ENCODE assay signal across 8 cellular contexts in the genomic region with DNA sequence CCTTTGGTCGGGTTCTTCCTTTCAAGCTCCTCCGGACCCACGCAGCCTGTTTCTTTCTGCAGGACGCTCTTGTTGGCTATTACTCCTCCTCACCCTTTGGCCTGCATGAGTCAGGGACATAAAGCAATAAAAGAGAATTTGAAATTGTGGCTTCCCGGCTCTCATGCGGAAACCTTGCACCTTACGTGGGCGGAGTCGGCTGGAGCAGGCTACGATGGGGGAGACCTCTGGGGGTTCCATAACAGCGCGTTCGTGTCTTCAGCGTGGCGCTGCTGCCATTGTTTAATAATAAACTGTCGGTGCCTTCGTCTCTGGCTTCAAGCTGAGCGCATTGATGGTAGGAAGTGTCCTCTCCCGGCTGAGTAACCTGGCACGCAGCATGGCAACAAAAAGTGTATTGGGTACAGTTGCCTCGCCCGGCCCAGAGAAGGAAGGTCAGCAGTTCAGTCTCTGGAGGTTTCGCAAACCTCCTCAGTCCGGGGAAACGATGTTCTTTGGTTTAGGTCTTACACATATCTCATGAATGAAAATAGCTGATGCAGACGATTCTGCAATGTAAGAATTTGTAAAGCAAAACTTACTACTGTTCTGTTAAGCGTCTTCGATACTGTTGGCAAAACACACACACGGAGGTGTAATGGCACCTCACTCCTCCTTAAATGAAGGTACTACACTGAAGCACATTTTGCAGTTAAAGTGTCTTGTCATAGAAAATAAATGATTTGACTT. TPM values are rescaled to one million over a fixed set of nuclear protein-coding genes. Genes with fewer than 3 reads are reported as not detected.
DNase-seq lines count a peak whose midpoint lies in the region; ATAC-seq, FAIRE-seq and TF ChIP-seq lines count a peak whose summit lies in the region.

No MANE protein-coding gene starts in this region.

- H3K27me3 ChIP-seq in keratinocyte (ENCODE audit: control insufficient read depth, extremely low read depth, insufficient read depth, low read length): no peaks in the 10 kb centered on the region

- peaks cover 6% of the 10 kb centered on the region for H3K4me1 ChIP-seq in keratinocyte (ENCODE audit: control insufficient read depth, extremely low read depth, insufficient read depth, low read length)

- FAIRE-seq in keratinocyte (lab: Jason Lieb, UNC): peak; percentile 62

- H2AFZ ChIP-seq in keratinocyte (ENCODE audit: control insufficient read depth, low read length): peak overlapping the region; percentile 89

- no peaks in the 10 kb centered on the region for H4K20me1 ChIP-seq in keratinocyte (ENCODE audit: control insufficient read depth, extremely low read depth, insufficient read depth, low read length)

- dilution Hi-C loops in keratinocyte (cut with MboI; ENCODE audit: extremely low pct_ligation_motif_present, low sequenced_read_pairs): no loop called here

- H3K9me3 ChIP-seq in keratinocyte (ENCODE audit: control insufficient read depth, low read depth, low read length): no peaks in the 10 kb centered on the region

- peak overlapping the region; percentile 86 to 100 (median 97) for H3K27ac Mint-ChIP-seq in brain

- H3K4me3 ChIP-seq in AG10803 (ENCODE audit: low read length): peak overlapping the region; percentile 98
- peak overlapping the region; percentile 86 to 100 (median 89) for H3K4me3 ChIP-seq in keratinocyte (ENCODE audit: control insufficient read depth in 2 of 3, extremely low read depth in 1 of 3, insufficient read depth in 2 of 3, low read depth in 1 of 3, low read length in 3 of 3)

- H3K9me3 Mint-ChIP-seq in brain: peaks cover 0 to 6% (median 0%) of the 10 kb centered on the region in 5 experiments

- ATAC-seq in GM18517 (IDR thresholded peaks at IDR 0.05; ENCODE audit: unreplicated experiment) (peak; percentile 27), HG02970 (IDR thresholded peaks at IDR 0.05; ENCODE audit: low FRiP score, unreplicated experiment) (peak; percentile 21)

- H3K9me1 ChIP-seq in keratinocyte (ENCODE audit: control insufficient read depth, extremely low read depth, insufficient read depth, low read length): no peaks in the 10 kb centered on the region

- peaks cover 28% of the 10 kb centered on the region for H3K4me1 Mint-ChIP-seq in brain

- peak; percentile 34 for DNase-seq in AG10803 (ENCODE audit: low read depth)
- peak; percentile 77 to 84 for DNase-seq in NOMO-1 (lab: John Stamatoyannopoulos, UW; ENCODE audit: unreplicated experiment in 2 of 2)
- no peak for DNase-seq in keratinocyte (ENCODE audit: low read depth, low spot score)
- peak; percentile 10 for DNase-seq in stimulated activated CD8-positive, alpha-beta memory T cell treated with anti-CD3 and anti-CD28 coated beads, Interleukin-15, amount 100 ng/mL, for 24 hours (ENCODE audit: low read depth)
- DNase-seq in NCI-H2029 (lab: John Stamatoyannopoulos, UW): no peak

- TF ChIP-seq CTCF in AG10803 (conservative IDR thresholded peaks at IDR 0.05; ENCODE audit: low read length) (no peak), brain (conservative IDR thresholded peaks at IDR 0.05) (no peak), keratinocyte (optimal IDR thresholded peaks at IDR 0.05 in 1 of 3, IDR thresholded peaks at IDR 0.05 in 1 of 3, conservative IDR thresholded peaks at IDR 0.05 in 1 of 3; ENCODE audit: extremely low read depth in 1 of 3, insufficient read depth in 2 of 3, low read length in 3 of 3) (no peak)

- H3K9ac ChIP-seq in keratinocyte (ENCODE audit: control insufficient read depth, extremely low read depth, insufficient read depth, low read length): peak overlapping the region; percentile 99

- H3K79me2 ChIP-seq in keratinocyte (ENCODE audit: control insufficient read depth, insufficient read depth, low read length): peaks cover 44% of the 10 kb centered on the region

- peaks cover 35% of the 10 kb centered on the region for H3K27me3 Mint-ChIP-seq in brain

- H3K4me2 ChIP-seq in keratinocyte (ENCODE audit: control insufficient read depth, extremely low read depth, insufficient read depth, low read depth, low read length): peak overlapping the region; percentile 80

- peak overlapping the region; percentile 93 to 100 (median 98) for H3K4me3 Mint-ChIP-seq in brain

- peak overlapping the region; percentile 94 for H3K27ac ChIP-seq in keratinocyte (ENCODE audit: control insufficient read depth, insufficient read depth, low read length)

- H3K36me3 Mint-ChIP-seq in brain: peaks cover 22% of the 10 kb centered on the region

- no peaks in the 10 kb centered on the region for H3K36me3 ChIP-seq in keratinocyte (ENCODE audit: control insufficient read depth in 2 of 2, extremely low read depth in 1 of 2, insufficient read depth in 2 of 2, low read length in 2 of 2)

RNA-seq across cellular contexts. Expression of a gene that starts 0.6 kb away (rescaled TPM):
- polyA plus RNA-seq in brain (ENCODE audit: insufficient read depth, low read depth, low replicate concordance): 2.1 TPM
- 6.5 to 13.0 TPM (median 8.0 TPM) in 3 replicates for polyA plus RNA-seq in keratinocyte
- 203 TPM for polyA plus RNA-seq in keratinocyte (2011; ENCODE audit: low read depth)
- polyA plus RNA-seq in keratinocyte (2011; cell fraction: cytosol; rRNA removed): 4.3 and 8.1 TPM in 2 replicates
- 15.1 and 21.3 TPM in 2 replicates for polyA plus RNA-seq in keratinocyte (2011; cell fraction: nucleus; rRNA removed)
- polyA plus RNA-seq in keratinocyte (2012; ENCODE audit: low replicate concordance): 8.5 and 20.3 TPM in 2 replicates
- polyA minus RNA-seq in keratinocyte: 1.8 to 14.5 TPM (median 6.7 TPM) in 3 replicates
- polyA minus RNA-seq in keratinocyte (2011; cell fraction: cytosol; rRNA and poly(A)+ RNA removed): 8.8 TPM
- polyA minus RNA-seq in keratinocyte (2011; cell fraction: nucleus; rRNA and poly(A)+ RNA removed): 13.9 and 23.9 TPM in 2 replicates

RNA-seq across cellular contexts. Expression of a gene that starts 4.5 kb away (rescaled TPM):
- polyA plus RNA-seq in brain (ENCODE audit: insufficient read depth, low read depth, low replicate concordance) (not detected), keratinocyte (0.33 to 0.56 TPM (median 0.48 TPM) in 3 replicates)
- 0.19 TPM for polyA plus RNA-seq in keratinocyte (2011; ENCODE audit: low read depth)
- 0.17 and 0.27 TPM in 2 replicates for polyA plus RNA-seq in keratinocyte (2011; cell fraction: cytosol; rRNA removed)
- polyA plus RNA-seq in keratinocyte (2011; cell fraction: nucleus; rRNA removed): 0.29 and 0.60 TPM in 2 replicates
- polyA plus RNA-seq in keratinocyte (2012; ENCODE audit: low replicate concordance): 0.14 and 0.40 TPM in 2 replicates
- 0.13 to 1.7 TPM (median 0.53 TPM) in 3 replicates for polyA minus RNA-seq in keratinocyte
- polyA minus RNA-seq in keratinocyte (2011; cell fraction: cytosol; rRNA and poly(A)+ RNA removed): 1.3 TPM
- 0.84 and 1.2 TPM in 2 replicates for polyA minus RNA-seq in keratinocyte (2011; cell fraction: nucleus; rRNA and poly(A)+ RNA removed)

Comparison
In these comparisons a context has a peak if more than half of its experiments do, and no peak if none do; other contexts are left out.
1. DNase-seq: peak in AG10803 (single experiment), NOMO-1 (2 of 2) and stimulated activated CD8-positive, alpha-beta memory T cell treated with anti-CD3 and anti-CD28 coated beads, Interleukin-15, amount 100 ng/mL, for 24 hours (single experiment); none in keratinocyte (single experiment) and NCI-H2029 (single experiment).